In genomic region chr18:7872569-7872968, GRCh38 we compare ENCODE assay signal across 1 cellular context.
TF ChIP-seq lines count a peak whose summit lies in the region.

No MANE protein-coding gene starts in this region.

TF ChIP-seq in SK-N-SH, 30 proteins besides CTCF, POLR2A, EP300 and RAD21 (continued from another document):
- TF ChIP-seq TCF12 (IDR thresholded peaks at IDR 0.05) (peak; percentile 46), RCOR1 (IDR thresholded peaks at IDR 0.05; ENCODE audit: low read length) (peak; percentile 64; the same call in 1 of the 2 replicates), YY1 (IDR thresholded peaks at IDR 0.05; ENCODE audit: low read depth) (no peak), REST (IDR thresholded peaks at IDR 0.05; ENCODE audit: low read depth, low read length) (no peak)
